8 cellular contexts compared by ENCODE assay signal in genomic region chr16:31073073-31073822, GRCh38. TPM values are rescaled to one million over a fixed set of nuclear protein-coding genes. Genes with fewer than 3 reads are reported as not detected.
DNase-seq lines count a peak whose midpoint lies in the region; ATAC-seq, FAIRE-seq and TF ChIP-seq lines count a peak whose summit lies in the region.

No MANE protein-coding gene starts in this region.

- ATAC-seq in HG02642 (IDR thresholded peaks at IDR 0.05; ENCODE audit: poor library complexity, unreplicated experiment) (peak; percentile 59), heart right ventricle (peak; percentile 87 to 95 (median 92))

- H3K4me3 ChIP-seq in adrenal gland: peak overlapping the region; percentile 68 to 100 (median 82)
- peak overlapping the region; percentile 74 to 99 (median 84) for H3K4me3 ChIP-seq in heart right ventricle

- peak; percentile 79 for FAIRE-seq in GM12892 (lab: Jason Lieb, UNC)

- peaks cover 11% of the 10 kb centered on the region for H3K36me3 Mint-ChIP-seq in type B pancreatic cell

- H3K27me3 ChIP-seq in adrenal gland: no peaks in the 10 kb centered on the region
- H3K27me3 ChIP-seq in heart right ventricle: no peaks in the 10 kb centered on the region

- H3K4me3 Mint-ChIP-seq in type B pancreatic cell: peak overlapping the region; percentile 98

- H3K27me3 Mint-ChIP-seq in type B pancreatic cell: no peaks in the 10 kb centered on the region

- peak overlapping the region; percentile 97 for H3K27ac Mint-ChIP-seq in type B pancreatic cell

- H3K4me1 ChIP-seq in adrenal gland (replicated peaks in 1 of 2) (peaks cover 13 to 29% of the 10 kb centered on the region in 2 donors), heart right ventricle (peaks cover 2 to 33% (median 27%) of the 10 kb centered on the region in 9 donors)

- WGBS in adrenal gland, 4 donors: 0 to 1% (median 1%) methylated on average over 26 to 83 of the region's 83 CpGs
- 0% methylated on average over 69 to 83 of the region's 83 CpGs for WGBS in heart right ventricle, 2 donors

- intact Hi-C loops in adrenal gland (cut with DNase I) (no loop called here), heart right ventricle (cut with DNase I) (loop anchor here in 9 of 10 donors (5.0 to 10.0 kb wide), 8 partner anchors 34 to 112 kb away; partner anchors contain the start of genes STX4 (in 4 of the 9), HSD3B7 (in 3 of the 9), BCKDK (in 1 of the 9) and FUS (in 1 of the 9)), posterior vena cava (cut with DNase I) (no loop called here)

- H3K36me3 ChIP-seq in adrenal gland (replicated peaks in 1 of 2): peaks cover 0 to 20% of the 10 kb centered on the region in 2 donors
- H3K36me3 ChIP-seq in heart right ventricle: peaks cover 0 to 25% (median 19%) of the 10 kb centered on the region in 9 donors

- TF ChIP-seq POLR2A in GM12892 (IDR thresholded peaks at IDR 0.05; ENCODE audit: low read depth, low read length): peak; percentile 50
- TF ChIP-seq POLR2A in adrenal gland (IDR thresholded peaks at IDR 0.05): no peak

- H3K27ac ChIP-seq in adrenal gland (peak overlapping the region; percentile 47 to 98 (median 91)), heart right ventricle (peak overlapping the region; percentile 87 to 99 (median 96))

- H3K9me3 ChIP-seq in adrenal gland (replicated peaks in 1 of 3): no peaks in the 10 kb centered on the region
- H3K9me3 ChIP-seq in heart right ventricle: no peaks in the 10 kb centered on the region

- no peaks in the 10 kb centered on the region for H3K9me3 Mint-ChIP-seq in type B pancreatic cell

- no peak for TF ChIP-seq CTCF in adrenal gland (IDR thresholded peaks at IDR 0.05)
- no peak for TF ChIP-seq CTCF in heart right ventricle (IDR thresholded peaks at IDR 0.05)
- TF ChIP-seq CTCF in type B pancreatic cell (conservative IDR thresholded peaks at IDR 0.05): no peak

- peaks cover 21% of the 10 kb centered on the region for H3K4me1 Mint-ChIP-seq in type B pancreatic cell (ENCODE audit: unreplicated experiment)

- DNase-seq in GM12892 (ENCODE audit: insufficient read length): peak; percentile 80
- peak; percentile 83 for DNase-seq in NCI-H1105 (lab: John Stamatoyannopoulos, UW)
- DNase-seq in T follicular helper cell (ENCODE audit: low read depth): peak; percentile 82
- DNase-seq in adrenal gland: peak; percentile 92 to 95 (median 94)
- peak; percentile 90 to 95 for DNase-seq in heart right ventricle
- DNase-seq in posterior vena cava (ENCODE audit: low spot score): peak; percentile 97
- peak; percentile 92 for DNase-seq in type B pancreatic cell (ENCODE audit: extremely low spot score, unreplicated experiment)

RNA-seq across cellular contexts. Expression of gene ZNF668, which starts 0.8 kb away (rescaled TPM):
- 3.2 TPM for polyA plus RNA-seq in GM12892 (2012; ENCODE audit: missing spikeins)
- total RNA-seq in adrenal gland: 10 to 100 TPM; 10.6 to 29.5 (median 12.7) TPM
- 10 to 100 TPM in 2 of 3 donors, 1 to 10 TPM in 1; 6.2 to 19.5 (median 11.7) TPM for polyA plus RNA-seq in adrenal gland
- 1 to 10 TPM; 3.6 to 8.2 (median 4.5) TPM for total RNA-seq in heart right ventricle
- polyA plus RNA-seq in heart right ventricle: 1 to 10 TPM; 7.2 to 7.6 TPM
- total RNA-seq in posterior vena cava: 10 to 100 TPM; 12.1 to 14.6 TPM
- total RNA-seq in type B pancreatic cell (ENCODE audit: low replicate concordance): 10.5 and 13.4 TPM in 2 replicates

RNA-seq across cellular contexts. Expression of gene ZNF646, which starts 1.0 kb away (rescaled TPM):
- 5.3 TPM for polyA plus RNA-seq in GM12892 (2012; ENCODE audit: missing spikeins)
- 10 to 100 TPM; 11.8 to 17.8 (median 14.5) TPM for total RNA-seq in adrenal gland
- 10 to 100 TPM in 1 of 3 donors, 1 to 10 TPM in 2; 3.1 to 15.4 (median 3.7) TPM for polyA plus RNA-seq in adrenal gland
- total RNA-seq in heart right ventricle: 10 to 100 TPM in 3 of 10 donors, 1 to 10 TPM in 7; 7.5 to 12.0 (median 8.7) TPM
- polyA plus RNA-seq in heart right ventricle: 1 to 10 TPM; 2.7 to 7.6 TPM
- 10 to 100 TPM; 10.1 to 11.7 TPM for total RNA-seq in posterior vena cava
- total RNA-seq in type B pancreatic cell (ENCODE audit: low replicate concordance): 21.0 and 27.2 TPM in 2 replicates

RNA-seq across cellular contexts. Expression of gene PRSS53, which starts 15.5 kb away (rescaled TPM):
- 2.1 TPM for polyA plus RNA-seq in GM12892 (2012; ENCODE audit: missing spikeins)
- total RNA-seq in adrenal gland (1 to 10 TPM in 4 of 8 donors, under 1 TPM in 4; 0.18 to 3.0 (median 1.0) TPM), heart right ventricle (1 to 10 TPM in 1 of 10 donors, under 1 TPM in 9; 0.21 to 1.4 (median 0.50) TPM), posterior vena cava (1 to 10 TPM; 1.5 to 3.5 TPM), type B pancreatic cell (ENCODE audit: low replicate concordance) (3.5 and 5.1 TPM in 2 replicates)
- polyA plus RNA-seq in adrenal gland (10 to 100 TPM in 1 of 3 donors, 1 to 10 TPM in 1, under 1 TPM in 1; 0.29 to 11.0 (median 3.1) TPM), heart right ventricle (1 to 10 TPM in 1 of 2 donors, under 1 TPM in 1; 0.46 to 2.9 TPM)

RNA-seq across cellular contexts. Expression of gene VKORC1, which starts 21.3 kb away (rescaled TPM):
- 78.4 TPM for polyA plus RNA-seq in GM12892 (2012; ENCODE audit: missing spikeins)
- total RNA-seq in adrenal gland (100 to 1,000 TPM in 7 of 8 donors, 10 to 100 TPM in 1; 63.5 to 267 (median 155) TPM), heart right ventricle (10 to 100 TPM; 27.0 to 68.1 (median 31.8) TPM), posterior vena cava (100 to 1,000 TPM in 1 of 2 donors, 10 to 100 TPM in 1; 77.8 to 113 TPM), type B pancreatic cell (ENCODE audit: low replicate concordance) (70.1 and 78.9 TPM in 2 replicates)
- polyA plus RNA-seq in adrenal gland (100 to 1,000 TPM in 1 of 3 donors, 10 to 100 TPM in 2; 69.5 to 120 (median 82.1) TPM), heart right ventricle (100 to 1,000 TPM in 1 of 2 donors, 10 to 100 TPM in 1; 46.2 to 139 TPM)

RNA-seq across cellular contexts. Expression of gene BCKDK, which starts 34.9 kb away (rescaled TPM):
- polyA plus RNA-seq in GM12892 (2012; ENCODE audit: missing spikeins): 21.5 TPM
- total RNA-seq in adrenal gland: 100 to 1,000 TPM in 5 of 8 donors, 10 to 100 TPM in 3; 61.3 to 181 (median 105) TPM
- polyA plus RNA-seq in adrenal gland: 10 to 100 TPM; 30.6 to 32.1 (median 30.6) TPM
- 10 to 100 TPM; 62.8 to 90.9 (median 74.7) TPM for total RNA-seq in heart right ventricle
- polyA plus RNA-seq in heart right ventricle: 10 to 100 TPM; 26.1 to 57.2 TPM
- total RNA-seq in posterior vena cava: 10 to 100 TPM; 29.8 to 30.6 TPM
- total RNA-seq in type B pancreatic cell (ENCODE audit: low replicate concordance): 38.5 and 44.5 TPM in 2 replicates

Comparison
In these comparisons a context has a peak if more than half of its experiments do, and no peak if none do; other contexts are left out.
1. Peak in every context shown above with its lines: DNase-seq, ATAC-seq, H3K4me3 ChIP-seq and H3K27ac ChIP-seq.
2. intact Hi-C loops: an anchor here in heart right ventricle (5.0 to 10.0 kb wide); none called in adrenal gland and posterior vena cava.